Comparison of ENCODE assay signal across 8 cellular contexts in the genomic region with DNA sequence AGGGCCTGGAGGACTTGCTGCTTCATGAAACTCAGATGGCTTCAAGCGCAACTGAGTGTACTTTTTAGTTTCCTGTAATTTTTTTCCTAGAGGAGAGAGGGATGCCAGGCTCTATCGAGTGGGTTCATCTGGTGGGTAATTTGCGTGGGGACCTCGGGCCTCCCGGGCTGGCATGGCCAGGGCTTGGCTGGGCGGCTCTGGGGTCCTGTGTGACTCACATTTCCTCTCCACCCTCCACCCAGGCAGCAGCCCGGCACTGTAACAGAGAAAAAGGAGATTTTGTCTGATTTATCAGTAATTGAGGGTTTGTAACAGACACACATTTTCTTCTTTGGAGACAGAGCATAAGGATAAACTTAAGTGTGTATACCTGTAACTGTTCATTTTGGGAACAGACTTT.
A peak's percentile ranks its signal among the peaks of the same experiment; 100 is the strongest.
DNase-seq lines count a peak whose midpoint lies in the region; ATAC-seq and TF ChIP-seq lines count a peak whose summit lies in the region.

No MANE protein-coding gene starts in this region.

- H3K9me3 Mint-ChIP-seq in CD4-positive, alpha-beta T cell, result no peaks in the 10 kb centered on the region

- H3K27ac ChIP-seq in CD4-positive, alpha-beta T cell (ENCODE audit: low read depth, low read length), result peak overlapping the region; percentile 18

- TF ChIP-seq POLR2A in erythroblast (IDR thresholded peaks at IDR 0.05; ENCODE audit: low read length), result no peak

- H3K27me3 Mint-ChIP-seq in CD4-positive, alpha-beta T cell, result no peaks in the 10 kb centered on the region

- H3K9me3 ChIP-seq in CD4-positive, alpha-beta T cell (ENCODE audit: control insufficient read depth, low read length), result no peaks in the 10 kb centered on the region

- H3K4me1 Mint-ChIP-seq in CD4-positive, alpha-beta T cell (ENCODE audit: low read depth), result peaks cover 4% of the 10 kb centered on the region

- H3K27ac Mint-ChIP-seq in CD4-positive, alpha-beta T cell, result peak overlapping the region; percentile 71

- POLR2A ChIA-PET in CD4-positive, alpha-beta T cell (lab: Charles Lee), result no interaction called here

- DNase-seq in CD4-positive, alpha-beta T cell, result no peak
- DNase-seq in HT1080 (ENCODE audit: low read depth) (peak; percentile 23), erythroblast (lab: John Stamatoyannopoulos, UW) (peak; percentile 55 to 62), NCI-H2107 treated with DMSO at 0.1 percent for 48 hours (lab: John Stamatoyannopoulos, UW; ENCODE audit: unreplicated experiment) (no peak), SW480 (ENCODE audit: low spot score) (no peak), occipital lobe (lab: John Stamatoyannopoulos, UW) (no peak), Ammon's horn (ENCODE audit: low spot score) (no peak)

- no peak for TF ChIP-seq CTCF in CD4-positive, alpha-beta T cell (IDR thresholded peaks at IDR 0.05)

- intact Hi-C loops in CD4-positive, alpha-beta T cell (cut with DNase I, micrococcal nuclease), result loop anchor here in 1 of 2 experiments (5.0 kb wide), 1 partner anchor 67 kb away; no protein-coding TSS in a partner anchor

- H3K4me3 Mint-ChIP-seq in CD4-positive, alpha-beta T cell, result no peak overlapping the region

- CTCF ChIA-PET in CD4-positive, alpha-beta T cell (lab: Charles Lee), result no interaction called here

- H3K36me3 Mint-ChIP-seq in CD4-positive, alpha-beta T cell (ENCODE audit: low read depth), result peaks cover 57% of the 10 kb centered on the region

- no peak for ATAC-seq in CD4-positive, alpha-beta T cell (ENCODE audit: poor library complexity)
- ATAC-seq in GM19351 (IDR thresholded peaks at IDR 0.05; ENCODE audit: unreplicated experiment), result peak; percentile 35

- no peaks in the 10 kb centered on the region for H3K27me3 ChIP-seq in CD4-positive, alpha-beta T cell (ENCODE audit: control insufficient read depth, insufficient read depth, low read length)

Comparison
In these comparisons a context has a peak if more than half of its experiments do, and no peak if none do; other contexts are left out.
1. DNase-seq: peak in HT1080 (single experiment) and erythroblast (2 of 2); none in CD4-positive, alpha-beta T cell (0 of 10), NCI-H2107 treated with DMSO at 0.1 percent for 48 hours (single experiment), SW480 (single experiment), occipital lobe (single experiment) and Ammon's horn (single experiment).